Comparison of ENCODE assay signal across 10 cellular contexts in genomic region chr3:64143399-64144130, GRCh38.
DNase-seq lines count a peak whose midpoint lies in the region; ATAC-seq and TF ChIP-seq lines count a peak whose summit lies in the region.
"Had no signal": no experiment of that assay in that cellular context is flagged by ENCODE, and none has a peak within 500 bp of the region (broad histone marks: within the 10 kb centered on the region; RNA-seq: fewer than 3 reads in every experiment).

No MANE protein-coding gene starts in this region.

- H3K4me3 ChIP-seq in dorsolateral prefrontal cortex, result no peak overlapping the region
- H3K4me3 ChIP-seq in osteoblast (ENCODE audit: insufficient read depth, low read length), result no peak overlapping the region

- H3K4me1 Mint-ChIP-seq in naive thymus-derived CD8-positive, alpha-beta T cell, result no peaks in the 10 kb centered on the region
- H3K4me1 Mint-ChIP-seq: activated CD4-positive, alpha-beta T cell treated with anti-CD3 and anti-CD28 coated beads, Interleukin-2, amount 10 ng/mL, durations not matched to agents 24 days and 14 days had no signal

- DNase-seq in GM03348 (ENCODE audit: low spot score), result peak; percentile 67
- peak; percentile 50 to 77 for DNase-seq in NCI-H524 (lab: John Stamatoyannopoulos, UW)
- peak in 1 of 10 donors; percentile 43 for DNase-seq in dorsolateral prefrontal cortex
- peak; percentile 76 for DNase-seq in osteoblast (ENCODE audit: insufficient read length, low spot score, missing footprints)
- DNase-seq in naive thymus-derived CD8-positive, alpha-beta T cell, result no peak
- DNase-seq in HT-29 (ENCODE audit: low spot score), result no peak
- DNase-seq in NCI-H526 treated with DMSO at 0.1 percent for 48 hours (lab: John Stamatoyannopoulos, UW), result no peak
- DNase-seq: activated CD4-positive, alpha-beta T cell treated with anti-CD3 and anti-CD28 coated beads, Interleukin-2, amount 10 ng/mL, durations not matched to agents 24 days and 14 days had no signal

- no peaks in the 10 kb centered on the region for H3K9me3 Mint-ChIP-seq in naive thymus-derived CD8-positive, alpha-beta T cell
- H3K9me3 Mint-ChIP-seq: activated CD4-positive, alpha-beta T cell treated with anti-CD3 and anti-CD28 coated beads, Interleukin-2, amount 10 ng/mL, durations not matched to agents 24 days and 14 days; dendritic cell treated with granulocyte-macrophage colony-stimulating factor and Interleukin-4, amounts not matched to agents 40 ng/mL and 50 ng/mL, for 4 days had no signal

- H3K27me3 ChIP-seq in dorsolateral prefrontal cortex (no peaks in the 10 kb centered on the region), osteoblast (ENCODE audit: insufficient read depth, low read length) (no peaks in the 10 kb centered on the region)

- peaks cover 7% of the 10 kb centered on the region for H3K79me2 ChIP-seq in osteoblast (ENCODE audit: insufficient read depth, low read length)

- no peak overlapping the region for H2AFZ ChIP-seq in osteoblast (ENCODE audit: low read length)

- H3K4me1 ChIP-seq in osteoblast (ENCODE audit: insufficient read depth, low read length), result peaks cover 24% of the 10 kb centered on the region

- peak overlapping the region in 52 of 59 donors; percentile 3 to 83 (median 54) for H3K27ac ChIP-seq in dorsolateral prefrontal cortex
- H3K27ac ChIP-seq in osteoblast (ENCODE audit: low read depth, low read length), result peak overlapping the region; percentile 64

- no peaks in the 10 kb centered on the region for H3K36me3 Mint-ChIP-seq in naive thymus-derived CD8-positive, alpha-beta T cell

- H3K27ac Mint-ChIP-seq in naive thymus-derived CD8-positive, alpha-beta T cell, result no peak overlapping the region
- H3K27ac Mint-ChIP-seq: activated CD4-positive, alpha-beta T cell treated with anti-CD3 and anti-CD28 coated beads, Interleukin-2, amount 10 ng/mL, durations not matched to agents 24 days and 14 days; dendritic cell treated with granulocyte-macrophage colony-stimulating factor and Interleukin-4, amounts not matched to agents 40 ng/mL and 50 ng/mL, for 4 days had no signal

- peaks cover 0 to 12% (median 0%) of the 10 kb centered on the region in 5 donors for H3K27me3 Mint-ChIP-seq in naive thymus-derived CD8-positive, alpha-beta T cell
- H3K27me3 Mint-ChIP-seq: activated CD4-positive, alpha-beta T cell treated with anti-CD3 and anti-CD28 coated beads, Interleukin-2, amount 10 ng/mL, durations not matched to agents 24 days and 14 days; dendritic cell treated with granulocyte-macrophage colony-stimulating factor and Interleukin-4, amounts not matched to agents 40 ng/mL and 50 ng/mL, for 4 days had no signal

- TF ChIP-seq CTCF in dorsolateral prefrontal cortex (IDR thresholded peaks at IDR 0.05 in 54 of 56, conservative IDR thresholded peaks at IDR 0.05 in 2 of 56; ENCODE audit: low read depth in 1 of 56, partially characterized antibody in 56 of 56), result no peak
- no peak for TF ChIP-seq CTCF in osteoblast (IDR thresholded peaks at IDR 0.05; ENCODE audit: extremely low read depth, low read depth, low read length)

- H3K9me3 ChIP-seq in osteoblast (ENCODE audit: low read depth, low read length), result no peaks in the 10 kb centered on the region

- intact Hi-C loops in dorsolateral prefrontal cortex (cut with DNase I), result no loop called here

- POLR2A ChIA-PET in naive thymus-derived CD8-positive, alpha-beta T cell (lab: Charles Lee), result no interaction called here

- no peak overlapping the region for H3K4me3 Mint-ChIP-seq in naive thymus-derived CD8-positive, alpha-beta T cell
- H3K4me3 Mint-ChIP-seq: activated CD4-positive, alpha-beta T cell treated with anti-CD3 and anti-CD28 coated beads, Interleukin-2, amount 10 ng/mL, durations not matched to agents 24 days and 14 days; dendritic cell treated with granulocyte-macrophage colony-stimulating factor and Interleukin-4, amounts not matched to agents 40 ng/mL and 50 ng/mL, for 4 days had no signal

- peak overlapping the region; percentile 8 for H3K4me2 ChIP-seq in osteoblast (ENCODE audit: insufficient read depth, low read length)

- H4K20me1 ChIP-seq in osteoblast (ENCODE audit: insufficient read depth, low read length), result peaks cover 19% of the 10 kb centered on the region

- no peak for ATAC-seq in naive thymus-derived CD8-positive, alpha-beta T cell
- ATAC-seq in GM18867 (IDR thresholded peaks at IDR 0.05; ENCODE audit: unreplicated experiment), result no peak

- peaks cover 14% of the 10 kb centered on the region for H3K36me3 ChIP-seq in osteoblast (ENCODE audit: insufficient read depth, low read length)

Comparison
In these comparisons a context has a peak if more than half of its experiments do, and no peak if none do; other contexts are left out.
1. DNase-seq: peak in GM03348 (single experiment), NCI-H524 (2 of 2) and osteoblast (single experiment); none in naive thymus-derived CD8-positive, alpha-beta T cell (0 of 10), HT-29 (single experiment) and NCI-H526 treated with DMSO at 0.1 percent for 48 hours (single experiment).